Comparison of ENCODE assay signal across 1 cellular context in genomic region chr20:3768342-3769130, GRCh38.
TF ChIP-seq lines count a peak whose summit lies in the region.

No MANE protein-coding gene starts in this region.

TF ChIP-seq in WTC11, 78 proteins besides CTCF, POLR2A, EP300 and RAD21 (continued from another document):
- TF ChIP-seq ZMAT4 (CRISPR knock-in tag; IDR thresholded peaks at IDR 0.05) (no peak), IRF2 (CRISPR knock-in tag; IDR thresholded peaks at IDR 0.05; ENCODE audit: borderline replicate concordance, low read depth) (no peak), IRF1 (CRISPR knock-in tag; IDR thresholded peaks at IDR 0.05) (no peak), FOXJ3 (CRISPR knock-in tag; IDR thresholded peaks at IDR 0.05; ENCODE audit: borderline replicate concordance) (no peak), OVOL2 (CRISPR knock-in tag; IDR thresholded peaks at IDR 0.05; ENCODE audit: borderline replicate concordance) (no peak)
